13 cellular contexts compared by ENCODE assay signal in the genomic region with DNA sequence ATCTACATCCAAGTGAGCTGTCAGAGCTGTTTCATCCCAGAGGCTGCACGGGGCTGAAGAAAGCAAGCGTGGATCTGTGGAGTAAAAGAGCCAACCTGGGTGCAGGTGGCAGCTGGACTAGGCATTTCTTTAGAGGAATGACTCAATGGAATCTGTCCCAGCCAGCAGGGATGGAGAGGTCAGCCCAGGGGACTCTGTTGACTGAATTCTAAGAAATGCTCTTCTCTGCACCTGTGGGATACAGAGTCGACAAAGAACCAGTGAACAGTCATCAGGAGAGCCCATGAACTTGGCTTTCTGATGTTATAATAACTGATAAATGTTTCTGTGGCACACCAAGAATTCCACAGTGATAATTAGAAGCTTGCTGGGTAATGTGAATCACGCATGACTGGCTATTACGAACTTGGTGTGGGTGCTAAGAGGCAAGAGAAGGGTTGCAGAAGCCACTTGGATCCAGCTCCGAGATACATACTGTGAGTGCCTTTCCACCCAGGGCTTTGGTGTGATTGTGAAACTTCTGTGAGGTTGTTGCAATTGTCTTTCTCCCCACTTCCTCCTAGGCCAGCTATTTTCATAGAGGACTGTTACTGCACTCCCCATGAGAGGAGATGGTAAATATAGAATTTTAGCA. TPM values are rescaled to one million over a fixed set of nuclear protein-coding genes. Genes with fewer than 3 reads are reported as not detected.
DNase-seq lines count a peak whose midpoint lies in the region; TF ChIP-seq lines count a peak whose summit lies in the region.
"Had no signal": no experiment of that assay in that cellular context is flagged by ENCODE, and none has a peak within 500 bp of the region (broad histone marks: within the 10 kb centered on the region; RNA-seq: fewer than 3 reads in every experiment).

No MANE protein-coding gene starts in this region.

- TF ChIP-seq CTCF in astrocyte of the spinal cord (IDR thresholded peaks at IDR 0.05; ENCODE audit: low read depth, low read length) (no peak), WERI-Rb-1 (IDR thresholded peaks at IDR 0.05; ENCODE audit: low read depth, low read length) (no peak)

- no peak overlapping the region for H3K14ac ChIP-seq in mesenchymal stem cell (ENCODE audit: low read length in 2 of 2)

- peak overlapping the region; percentile 48 to 94 (median 78) for H3K4me2 ChIP-seq in BLaER1 treated with 17β-estradiol and CSF1 and Interleukin-3, amounts not matched to agents 10 nM and 100 nM
- H3K4me2 ChIP-seq in mesenchymal stem cell (ENCODE audit: low read length, poor library complexity, severe bottlenecking), result no peak overlapping the region

- H3K27ac ChIP-seq in BLaER1 treated with 17β-estradiol and CSF1 and Interleukin-3, amounts not matched to agents 10 nM and 100 nM, result peak overlapping the region; percentile 76 to 94 (median 88)
- H3K27ac ChIP-seq in mesenchymal stem cell (ENCODE audit: low read length, poor library complexity, severe bottlenecking) (no peak overlapping the region), WERI-Rb-1 (no peak overlapping the region)

- H3K18ac ChIP-seq in mesenchymal stem cell (ENCODE audit: low read depth in 1 of 2, low read length in 2 of 2), result no peak overlapping the region

- H3K4ac ChIP-seq in mesenchymal stem cell (ENCODE audit: low read depth in 1 of 2, low read length in 2 of 2), result no peak overlapping the region

- peaks cover 0 to 25% (median 0%) of the 10 kb centered on the region in 11 experiments; a peak in 5 of 22 replicates for H3K9me3 ChIP-seq in BLaER1 treated with 17β-estradiol and CSF1 and Interleukin-3, amounts not matched to agents 10 nM and 100 nM (replicated peaks in 1 of 11)
- H3K9me3 ChIP-seq in mesenchymal stem cell (ENCODE audit: control insufficient read depth, low read length) (no peaks in the 10 kb centered on the region), WERI-Rb-1 (ENCODE audit: severe bottlenecking) (no peaks in the 10 kb centered on the region)

- H3K23ac ChIP-seq in mesenchymal stem cell (ENCODE audit: low read length in 2 of 2), result no peak overlapping the region

- 88% methylated on average over 6 of the region's 6 CpGs for WGBS in mesenchymal stem cell

- DNase-seq in HuH-7 (ENCODE audit: low spot score) (peak; percentile 23), astrocyte of the spinal cord (ENCODE audit: low read depth, low spot score) (peak; percentile 63), mesenchymal stem cell (peak; percentile 41), T-helper 9 cell (no peak), WERI-Rb-1 (no peak), amniotic stem cell (lab: John Stamatoyannopoulos, UW) (no peak)
- no peak for DNase-seq in activated CD4-positive, alpha-beta T cell treated with anti-CD3 and anti-CD28 coated beads, Interleukin-2, amount 10 ng/mL, durations not matched to agents 24 days and 14 days
- DNase-seq: activated effector memory CD4-positive, alpha-beta T cell treated with Interleukin-2 at 50 U/mL for 16 hours; NCI-H2081; stimulated activated CD4-positive, alpha-beta T cell treated with anti-CD3 and anti-CD28 coated beads, Interleukin-2, amount 100 ng/mL, for 24 hours; T1000 had no signal

- H3K4me3 ChIP-seq in BLaER1 treated with 17β-estradiol and CSF1 and Interleukin-3, amounts not matched to agents 10 nM and 100 nM, result peak overlapping the region in 3 of 10 experiments; percentile 7 to 26 (median 16); a peak in 3 of 20 replicates
- no peak overlapping the region for H3K4me3 ChIP-seq in astrocyte of the spinal cord (ENCODE audit: low read depth, low read length)
- no peak overlapping the region for H3K4me3 ChIP-seq in mesenchymal stem cell (ENCODE audit: insufficient read depth in 1 of 2, low read depth in 1 of 2, low read length in 2 of 2)
- no peak overlapping the region for H3K4me3 ChIP-seq in WERI-Rb-1 (ENCODE audit: low read depth, low read length)

- no peak overlapping the region for H2BK15ac ChIP-seq in mesenchymal stem cell (ENCODE audit: low read depth, poor library complexity, severe bottlenecking)

- intact Hi-C loops in activated CD4-positive, alpha-beta T cell treated with anti-CD3 and anti-CD28 coated beads, Interleukin-2, amount 10 ng/mL, durations not matched to agents 24 days and 14 days (cut with micrococcal nuclease), result no loop called here

- no peak overlapping the region for H4K8ac ChIP-seq in mesenchymal stem cell (ENCODE audit: low read length)

- peaks cover 9% of the 10 kb centered on the region for H3K27me3 Mint-ChIP-seq in activated CD4-positive, alpha-beta T cell treated with anti-CD3 and anti-CD28 coated beads, Interleukin-2, amount 10 ng/mL, durations not matched to agents 24 days and 14 days

- H4K20me1 ChIP-seq in BLaER1 treated with 17β-estradiol and CSF1 and Interleukin-3, amounts not matched to agents 10 nM and 100 nM, result no peaks in the 10 kb centered on the region

- no peaks in the 10 kb centered on the region for H3K9me3 Mint-ChIP-seq in activated CD4-positive, alpha-beta T cell treated with anti-CD3 and anti-CD28 coated beads, Interleukin-2, amount 10 ng/mL, durations not matched to agents 24 days and 14 days

- no peak overlapping the region for H2AK5ac ChIP-seq in mesenchymal stem cell (ENCODE audit: low read length, severe bottlenecking)

- peaks cover 2% of the 10 kb centered on the region for H3K79me1 ChIP-seq in mesenchymal stem cell (replicated peaks; ENCODE audit: low read length, poor library complexity, severe bottlenecking)

- H3K36me3 ChIP-seq in BLaER1 treated with 17β-estradiol and CSF1 and Interleukin-3, amounts not matched to agents 10 nM and 100 nM, result peaks cover 0 to 88% (median 0%) of the 10 kb centered on the region in 11 experiments; a peak in 8 of 22 replicates
- peaks cover 13 to 58% of the 10 kb centered on the region in 2 experiments for H3K36me3 ChIP-seq in mesenchymal stem cell (ENCODE audit: control insufficient read depth in 1 of 2, insufficient read depth in 2 of 2, low read depth in 1 of 2, low read length in 2 of 2)
- no peaks in the 10 kb centered on the region for H3K36me3 ChIP-seq in WERI-Rb-1

- no peak overlapping the region for H2BK5ac ChIP-seq in mesenchymal stem cell (ENCODE audit: low read depth, low read length, poor library complexity, severe bottlenecking)

- no peaks in the 10 kb centered on the region for H3K27me3 ChIP-seq in BLaER1 treated with 17β-estradiol and CSF1 and Interleukin-3, amounts not matched to agents 10 nM and 100 nM
- H3K27me3 ChIP-seq in mesenchymal stem cell (ENCODE audit: control insufficient read depth in 1 of 2, insufficient read depth in 1 of 2, low read length in 2 of 2) (no peaks in the 10 kb centered on the region), WERI-Rb-1 (ENCODE audit: insufficient read depth, low read depth, severe bottlenecking) (no peaks in the 10 kb centered on the region)

- H3K9ac ChIP-seq in BLaER1 treated with 17β-estradiol and CSF1 and Interleukin-3, amounts not matched to agents 10 nM and 100 nM, result peak overlapping the region; percentile 55 to 80 (median 73); a peak in 20 of 22 replicates
- no peak overlapping the region for H3K9ac ChIP-seq in mesenchymal stem cell (ENCODE audit: low read length)

- H3K4me1 Mint-ChIP-seq in activated CD4-positive, alpha-beta T cell treated with anti-CD3 and anti-CD28 coated beads, Interleukin-2, amount 10 ng/mL, durations not matched to agents 24 days and 14 days, result no peaks in the 10 kb centered on the region

- H3K27ac Mint-ChIP-seq in activated CD4-positive, alpha-beta T cell treated with anti-CD3 and anti-CD28 coated beads, Interleukin-2, amount 10 ng/mL, durations not matched to agents 24 days and 14 days, result no peak overlapping the region

- no peaks in the 10 kb centered on the region for H3K36me3 Mint-ChIP-seq in activated CD4-positive, alpha-beta T cell treated with anti-CD3 and anti-CD28 coated beads, Interleukin-2, amount 10 ng/mL, durations not matched to agents 24 days and 14 days (ENCODE audit: low read depth)

- H3K4me1 ChIP-seq in BLaER1 treated with 17β-estradiol and CSF1 and Interleukin-3, amounts not matched to agents 10 nM and 100 nM, result peaks cover 22 to 88% (median 69%) of the 10 kb centered on the region in 10 experiments
- peaks cover 4% of the 10 kb centered on the region for H3K4me1 ChIP-seq in mesenchymal stem cell (ENCODE audit: control insufficient read depth, insufficient read depth, low read depth, low read length)

- no peak overlapping the region for H2BK120ac ChIP-seq in mesenchymal stem cell (ENCODE audit: low read depth, low read length)

- H2BK12ac ChIP-seq in mesenchymal stem cell (ENCODE audit: low read length in 2 of 2), result no peak overlapping the region

- in situ Hi-C loops in astrocyte of the spinal cord (cut with HindIII; ENCODE audit: low sequenced_read_pairs), result no loop called here

- H3K4me3 Mint-ChIP-seq in activated CD4-positive, alpha-beta T cell treated with anti-CD3 and anti-CD28 coated beads, Interleukin-2, amount 10 ng/mL, durations not matched to agents 24 days and 14 days, result no peak overlapping the region

- no peak overlapping the region for H4K91ac ChIP-seq in mesenchymal stem cell (ENCODE audit: low read length)

- no peak overlapping the region for H2AFZ ChIP-seq in mesenchymal stem cell (ENCODE audit: low read depth, low read length)

RNA-seq across cellular contexts. Expression of a gene that starts 16.2 kb away (rescaled TPM):
- polyA plus RNA-seq in mesenchymal stem cell (2013, experiment 1 of 2), result 30.1 TPM
- polyA plus RNA-seq in mesenchymal stem cell (2013, experiment 2 of 2), result 30.8 TPM
- 0.26 and 1.3 TPM in 2 replicates for total RNA-seq in activated CD4-positive, alpha-beta T cell treated with anti-CD3 and anti-CD28 coated beads, Interleukin-2, amount 10 ng/mL, durations not matched to agents 24 days and 14 days

RNA-seq across cellular contexts. Expression of a gene that starts 56.3 kb away (rescaled TPM):
- not detected for polyA plus RNA-seq in mesenchymal stem cell (2013, experiment 1 of 2)
- 0.08 TPM for polyA plus RNA-seq in mesenchymal stem cell (2013, experiment 2 of 2)
- total RNA-seq in activated CD4-positive, alpha-beta T cell treated with anti-CD3 and anti-CD28 coated beads, Interleukin-2, amount 10 ng/mL, durations not matched to agents 24 days and 14 days, result not detected in 2 replicates
- total RNA-seq: endothelial cell of umbilical vein had no signal
- polyA plus RNA-seq: endothelial cell of umbilical vein had no signal

Comparison
In these comparisons a context has a peak if more than half of its experiments do, and no peak if none do; other contexts are left out.
1. H3K27ac ChIP-seq: peak in BLaER1 treated with 17β-estradiol and CSF1 and Interleukin-3, amounts not matched to agents 10 nM and 100 nM (11 of 11); none in mesenchymal stem cell (single experiment) and WERI-Rb-1 (single experiment).
2. DNase-seq: peak in HuH-7 (single experiment), astrocyte of the spinal cord (single experiment) and mesenchymal stem cell (single experiment); none in activated CD4-positive, alpha-beta T cell treated with anti-CD3 and anti-CD28 coated beads, Interleukin-2, amount 10 ng/mL, durations not matched to agents 24 days and 14 days (single experiment), T-helper 9 cell (single experiment), WERI-Rb-1 (single experiment) and amniotic stem cell (single experiment).